14 cellular contexts compared by ENCODE assay signal in the genomic region with DNA sequence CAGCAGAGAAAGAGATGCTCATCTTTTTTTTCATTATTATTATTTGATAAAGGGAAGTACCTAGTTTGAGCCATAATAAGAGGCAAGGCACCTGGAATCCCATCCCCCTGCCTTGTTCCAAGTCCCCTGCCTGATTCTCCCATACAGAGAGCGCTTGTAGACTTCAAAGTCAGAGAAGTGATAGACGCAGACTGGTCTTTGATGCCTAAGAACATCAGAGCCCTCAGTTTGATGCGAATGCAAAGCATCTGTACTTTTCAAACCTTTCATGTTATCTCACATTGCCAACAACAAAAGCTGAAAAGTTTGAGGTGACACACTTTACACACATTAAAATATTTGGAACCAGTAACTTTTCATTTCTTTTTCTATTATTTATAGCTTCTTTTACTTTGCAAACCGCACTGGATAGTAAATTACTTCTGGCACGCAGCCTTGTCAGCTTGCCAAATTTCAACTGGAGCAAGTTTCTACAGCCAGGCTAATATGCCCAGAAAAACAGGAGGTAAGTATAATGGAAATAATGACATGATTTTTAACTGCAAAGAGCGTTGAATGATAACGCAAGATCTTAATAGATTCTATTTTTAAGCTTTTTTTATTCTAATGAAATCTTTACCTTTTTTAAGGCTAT. TPM values are rescaled to one million over a fixed set of nuclear protein-coding genes. Genes with fewer than 3 reads are reported as not detected.
DNase-seq lines count a peak whose midpoint lies in the region; FAIRE-seq and TF ChIP-seq lines count a peak whose summit lies in the region.
"Had no signal": no experiment of that assay in that cellular context is flagged by ENCODE, and none has a peak within 500 bp of the region (broad histone marks: within the 10 kb centered on the region; RNA-seq: fewer than 3 reads in every experiment).

No MANE protein-coding gene starts in this region.

- no peak overlapping the region for H2AFZ ChIP-seq in endothelial cell of umbilical vein (ENCODE audit: low read depth, low read length)

- H3K27ac ChIP-seq in endothelial cell of umbilical vein (ENCODE audit: insufficient read depth, low read depth, low read length), result no peak overlapping the region
- no peak overlapping the region for H3K27ac ChIP-seq in esophagus squamous epithelium
- H3K27ac ChIP-seq: spleen had no signal

- H3K27me3 ChIP-seq in endothelial cell of umbilical vein (ENCODE audit: control insufficient read depth in 2 of 2, insufficient read depth in 2 of 2, low read length in 2 of 2) (peaks cover 6 to 18% of the 10 kb centered on the region in 2 experiments), esophagus squamous epithelium (no peaks in the 10 kb centered on the region)

- no TSS peak for BruUV-seq in endothelial cell of umbilical vein (replicated peaks; lab: Mats Ljungman, UMichigan)

- peak; percentile 10 for DNase-seq in NCI-H2171 treated with DMSO at 0.1 percent for 48 hours (lab: John Stamatoyannopoulos, UW)
- DNase-seq in NCI-H2171 (lab: John Stamatoyannopoulos, UW), result no peak
- DNase-seq in NCI-H446 treated with DMSO at 0.1 percent for 48 hours (lab: John Stamatoyannopoulos, UW), result peak; percentile 55
- peak; percentile 78 for DNase-seq in endothelial cell of umbilical vein (ENCODE audit: low read depth, low spot score)
- DNase-seq in skeletal muscle cell (ENCODE audit: low read depth), result peak; percentile 15
- DNase-seq in esophagus squamous epithelium (lab: John Stamatoyannopoulos, UW), result no peak
- DNase-seq in stimulated activated naive CD4-positive, alpha-beta T cell treated with Interleukin-2 at 50 U/mL for 16 hours (lab: John Stamatoyannopoulos, UW), result no peak
- no peak for DNase-seq in nephron progenitor cell
- DNase-seq: ACHN; activated CD4-positive, alpha-beta T cell treated with anti-CD3 and anti-CD28 coated beads, Interleukin-2, amount 10 ng/mL, durations not matched to agents 24 days and 14 days; cerebellar nuclear complex; spleen had no signal

- dilution Hi-C loops in endothelial cell of umbilical vein (cut with MboI; ENCODE audit: extremely low pct_ligation_motif_present, low sequenced_read_pairs), result no loop called here

- H3K27me3 Mint-ChIP-seq in nephron progenitor cell (ENCODE audit: low read depth, poor library complexity), result no peaks in the 10 kb centered on the region

- no peak overlapping the region for H3K27ac Mint-ChIP-seq in nephron progenitor cell
- H3K27ac Mint-ChIP-seq: activated CD4-positive, alpha-beta T cell treated with anti-CD3 and anti-CD28 coated beads, Interleukin-2, amount 10 ng/mL, durations not matched to agents 24 days and 14 days had no signal

- peaks cover 17% of the 10 kb centered on the region for H3K4me1 Mint-ChIP-seq in nephron progenitor cell

- POLR2A ChIA-PET in endothelial cell of umbilical vein (lab: Charles Lee), result no interaction called here

- intact Hi-C loops in endothelial cell of umbilical vein (cut with micrococcal nuclease) (no loop called here), esophagus squamous epithelium (cut with DNase I) (no loop called here)

- H3K9me3 Mint-ChIP-seq in nephron progenitor cell, result no peaks in the 10 kb centered on the region
- H3K9me3 Mint-ChIP-seq: activated CD4-positive, alpha-beta T cell treated with anti-CD3 and anti-CD28 coated beads, Interleukin-2, amount 10 ng/mL, durations not matched to agents 24 days and 14 days had no signal

- no peaks in the 10 kb centered on the region for H4K20me1 ChIP-seq in endothelial cell of umbilical vein (replicated peaks; ENCODE audit: control insufficient read depth, extremely low read depth, insufficient read depth, low read length)

- H3K4me3 ChIP-seq in endothelial cell of umbilical vein (replicated peaks in 1 of 3; ENCODE audit: insufficient read depth in 1 of 3, low read depth in 1 of 3, low read length in 3 of 3), result no peak overlapping the region
- H3K4me3 ChIP-seq in skeletal muscle cell (ENCODE audit: low read depth, low read length), result no peak overlapping the region
- H3K4me3 ChIP-seq in esophagus squamous epithelium, result no peak overlapping the region
- H3K4me3 ChIP-seq: spleen had no signal

- no peaks in the 10 kb centered on the region for H3K79me2 ChIP-seq in endothelial cell of umbilical vein (ENCODE audit: control insufficient read depth, insufficient read depth, low read length)

- H3K4me1 ChIP-seq in endothelial cell of umbilical vein (ENCODE audit: control insufficient read depth, extremely low read depth, insufficient read depth, low read length) (no peaks in the 10 kb centered on the region), esophagus squamous epithelium (peaks cover 0 to 18% (median 7%) of the 10 kb centered on the region in 3 donors)

- H3K9me3 ChIP-seq in endothelial cell of umbilical vein (replicated peaks; ENCODE audit: control insufficient read depth, insufficient read depth, low read length), result no peaks in the 10 kb centered on the region
- H3K9me3 ChIP-seq in esophagus squamous epithelium, result no peaks in the 10 kb centered on the region
- H3K9me3 ChIP-seq: spleen had no signal

- TF ChIP-seq CTCF in endothelial cell of umbilical vein (IDR thresholded peaks at IDR 0.05; ENCODE audit: extremely low read depth in 1 of 2, insufficient read depth in 1 of 2, low read depth in 1 of 2, low read length in 2 of 2), result no peak
- no peak for TF ChIP-seq CTCF in esophagus squamous epithelium (IDR thresholded peaks at IDR 0.05)
- TF ChIP-seq CTCF in nephron progenitor cell (IDR thresholded peaks at IDR 0.05), result no peak

- no peak overlapping the region for H3K9ac ChIP-seq in endothelial cell of umbilical vein (replicated peaks; ENCODE audit: extremely low read depth, insufficient read depth, low read length)

- CTCF ChIA-PET in endothelial cell of umbilical vein (lab: Charles Lee), result no interaction called here

- H3K36me3 ChIP-seq in endothelial cell of umbilical vein (ENCODE audit: control insufficient read depth in 2 of 2, extremely low read depth in 1 of 2, insufficient read depth in 2 of 2, low read length in 2 of 2) (no peaks in the 10 kb centered on the region), esophagus squamous epithelium (no peaks in the 10 kb centered on the region)
- H3K36me3 ChIP-seq: spleen had no signal

- no peak for FAIRE-seq in endothelial cell of umbilical vein (lab: Jason Lieb, UNC)
- FAIRE-seq: H54, islet of Langerhans had no signal

- H3K36me3 Mint-ChIP-seq in nephron progenitor cell (ENCODE audit: low read depth), result no peaks in the 10 kb centered on the region

- 1 to 11% methylated on average over 7 of the region's 7 CpGs for WGBS in esophagus squamous epithelium, 2 donors

- H3K4me3 Mint-ChIP-seq in nephron progenitor cell, result no peak overlapping the region
- H3K4me3 Mint-ChIP-seq: activated CD4-positive, alpha-beta T cell treated with anti-CD3 and anti-CD28 coated beads, Interleukin-2, amount 10 ng/mL, durations not matched to agents 24 days and 14 days had no signal

- H3K4me2 ChIP-seq in endothelial cell of umbilical vein (ENCODE audit: insufficient read depth, low read length), result no peak overlapping the region

- TF ChIP-seq POLR2A in endothelial cell of umbilical vein (IDR thresholded peaks at IDR 0.05; ENCODE audit: low read depth, low read length) (no peak), esophagus squamous epithelium (IDR thresholded peaks at IDR 0.05) (no peak)

- H3K9me1 ChIP-seq in endothelial cell of umbilical vein (replicated peaks; ENCODE audit: control insufficient read depth, extremely low read depth, insufficient read depth, low read length), result no peaks in the 10 kb centered on the region

TF ChIP-seq in endothelial cell of umbilical vein, 7 proteins besides CTCF, POLR2A, EP300 and RAD21 (continues in another document):
- TF ChIP-seq MYC (IDR thresholded peaks at IDR 0.05; ENCODE audit: low read depth, low read length) (no peak), GATA2 (IDR thresholded peaks at IDR 0.05; ENCODE audit: insufficient read depth, insufficient read length, low read depth, low read length) (no peak), MAX (IDR thresholded peaks at IDR 0.05; ENCODE audit: insufficient read depth, insufficient read length) (no peak), FOS (IDR thresholded peaks at IDR 0.05; ENCODE audit: borderline replicate concordance, insufficient read depth, low read length) (no peak)

RNA-seq across cellular contexts. Expression of gene UTP6, which starts 6.0 kb away (rescaled TPM):
- total RNA-seq in endothelial cell of umbilical vein (68.9 and 77.7 TPM in 2 replicates), esophagus squamous epithelium (10 to 100 TPM; 17.1 to 40.4 (median 24.5) TPM)
- 6.5 and 9.4 TPM in 2 replicates for polyA plus RNA-seq in endothelial cell of umbilical vein
- polyA plus RNA-seq in endothelial cell of umbilical vein (2011; cell fraction: cytosol; rRNA removed), result 14.3 and 14.9 TPM in 2 replicates
- 46.1 and 60.5 TPM in 2 replicates for polyA plus RNA-seq in endothelial cell of umbilical vein (2011; cell fraction: nucleus; rRNA removed)
- polyA plus RNA-seq in endothelial cell of umbilical vein (2012), result 71.3 and 93.8 TPM in 2 replicates
- polyA minus RNA-seq in endothelial cell of umbilical vein, result 15.0 and 16.8 TPM in 2 replicates
- 19.9 TPM for polyA minus RNA-seq in endothelial cell of umbilical vein (2011; cell fraction: cytosol; rRNA and poly(A)+ RNA removed)
- 12.8 and 16.6 TPM in 2 replicates for polyA minus RNA-seq in endothelial cell of umbilical vein (2011; cell fraction: nucleus; rRNA and poly(A)+ RNA removed)

RNA-seq across cellular contexts. Expression of gene SUZ12, which starts 29.3 kb away (rescaled TPM):
- 30.8 and 30.9 TPM in 2 replicates for total RNA-seq in endothelial cell of umbilical vein
- 5.7 and 7.8 TPM in 2 replicates for polyA plus RNA-seq in endothelial cell of umbilical vein
- polyA plus RNA-seq in endothelial cell of umbilical vein (2011; cell fraction: cytosol; rRNA removed), result 10.9 and 11.4 TPM in 2 replicates
- polyA plus RNA-seq in endothelial cell of umbilical vein (2011; cell fraction: nucleus; rRNA removed), result 19.3 and 27.1 TPM in 2 replicates
- 17.1 and 24.9 TPM in 2 replicates for polyA plus RNA-seq in endothelial cell of umbilical vein (2012)
- polyA minus RNA-seq in endothelial cell of umbilical vein, result 8.2 and 9.0 TPM in 2 replicates
- 29.9 TPM for polyA minus RNA-seq in endothelial cell of umbilical vein (2011; cell fraction: cytosol; rRNA and poly(A)+ RNA removed)
- 10.8 and 15.6 TPM in 2 replicates for polyA minus RNA-seq in endothelial cell of umbilical vein (2011; cell fraction: nucleus; rRNA and poly(A)+ RNA removed)
- 10 to 100 TPM; 10.5 to 20.7 (median 15.9) TPM for total RNA-seq in esophagus squamous epithelium

RNA-seq across cellular contexts. Expression of gene COPRS, which starts 48.4 kb away (rescaled TPM):
- 48.0 and 48.8 TPM in 2 replicates for total RNA-seq in endothelial cell of umbilical vein
- polyA plus RNA-seq in endothelial cell of umbilical vein, result 41.3 and 43.1 TPM in 2 replicates
- polyA plus RNA-seq in endothelial cell of umbilical vein (2011; cell fraction: cytosol; rRNA removed), result 41.4 and 42.2 TPM in 2 replicates
- polyA plus RNA-seq in endothelial cell of umbilical vein (2011; cell fraction: nucleus; rRNA removed), result 16.8 and 18.7 TPM in 2 replicates
- 61.2 and 72.5 TPM in 2 replicates for polyA plus RNA-seq in endothelial cell of umbilical vein (2012)
- 23.3 and 24.1 TPM in 2 replicates for polyA minus RNA-seq in endothelial cell of umbilical vein
- polyA minus RNA-seq in endothelial cell of umbilical vein (2011; cell fraction: cytosol; rRNA and poly(A)+ RNA removed), result 30.9 TPM
- polyA minus RNA-seq in endothelial cell of umbilical vein (2011; cell fraction: nucleus; rRNA and poly(A)+ RNA removed), result 5.1 and 7.0 TPM in 2 replicates
- total RNA-seq in esophagus squamous epithelium, result 10 to 100 TPM; 23.8 to 45.2 (median 37.0) TPM

Comparison
In these comparisons a context has a peak if more than half of its experiments do, and no peak if none do; other contexts are left out.
1. DNase-seq: peak in NCI-H2171 treated with DMSO at 0.1 percent for 48 hours (single experiment), NCI-H446 treated with DMSO at 0.1 percent for 48 hours (single experiment), endothelial cell of umbilical vein (single experiment) and skeletal muscle cell (single experiment); none in NCI-H2171 (single experiment), esophagus squamous epithelium (single experiment), stimulated activated naive CD4-positive, alpha-beta T cell treated with Interleukin-2 at 50 U/mL for 16 hours (single experiment) and nephron progenitor cell (single experiment).